Comparison of ENCODE assay signal across 8 cellular contexts in the genomic region with DNA sequence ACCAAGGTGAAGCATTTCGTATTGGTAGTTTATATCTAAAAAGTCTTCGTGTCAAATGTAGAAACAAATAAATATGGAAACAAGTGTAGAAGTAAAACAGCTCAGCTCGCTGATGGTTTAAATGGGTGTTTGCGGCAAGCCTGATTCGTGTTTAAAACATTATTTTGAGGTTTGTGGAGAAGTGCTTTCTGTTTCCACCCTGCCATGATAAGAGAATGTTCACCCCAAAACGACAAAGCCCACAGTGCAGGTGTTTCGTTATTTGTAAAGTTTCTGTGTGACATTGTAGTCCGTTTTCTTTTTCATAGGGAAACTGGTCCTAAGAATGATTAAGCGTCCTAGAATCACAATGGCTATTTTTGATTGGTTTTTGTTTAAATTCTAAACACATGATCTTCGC.
"Had no signal": no experiment of that assay in that cellular context is flagged by ENCODE, and none has a peak within 500 bp of the region (broad histone marks: within the 10 kb centered on the region; RNA-seq: fewer than 3 reads in every experiment).

No MANE protein-coding gene starts in this region.

- H3K4me2 ChIP-seq: KMS-11 had no signal

- FAIRE-seq: HepG2, HTR-8/SVneo, K562 had no signal

- ATAC-seq: K562 had no signal

- H3K4me3 ChIP-seq: K562 had no signal

- DNase-seq: IMR-90, KBM-7, KG1 had no signal

- H3K9ac ChIP-seq: KMS-11 had no signal

- H3K27ac ChIP-seq: HL-60, KMS-11 had no signal
